Comparison of ENCODE assay signal across 1 cellular context in the genomic region with DNA sequence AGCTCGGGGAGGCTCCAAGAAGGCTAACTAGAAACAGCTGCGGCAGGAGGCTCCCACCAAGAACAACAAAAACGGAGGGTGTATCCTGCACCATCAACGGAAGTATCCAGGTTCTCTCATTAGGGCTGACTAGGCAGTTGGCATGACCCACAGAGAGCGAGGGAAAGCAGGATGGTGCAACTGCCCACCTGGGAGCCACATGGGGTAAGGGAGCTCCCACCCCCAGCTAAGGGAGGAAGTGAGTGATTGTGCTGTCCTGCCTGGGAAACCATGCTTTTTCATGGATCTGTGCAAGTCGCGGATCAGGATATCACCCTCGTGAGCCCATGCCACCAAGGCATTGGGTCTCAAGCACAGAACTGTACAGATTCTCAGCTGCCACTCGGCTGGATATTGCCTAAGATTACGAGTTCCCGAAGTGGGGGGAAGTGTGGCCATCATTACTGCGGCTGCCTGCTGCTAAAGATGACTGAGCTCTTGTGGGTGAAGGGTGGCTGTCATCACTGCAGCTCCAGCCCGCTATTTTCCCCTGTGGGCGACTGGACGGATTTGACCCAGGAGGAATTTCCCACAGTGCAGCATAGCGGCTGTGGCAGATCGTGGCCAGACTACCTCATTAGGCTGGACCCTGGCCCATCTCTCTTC.
TF ChIP-seq lines count a peak whose summit lies in the region.

No MANE protein-coding gene starts in this region.

TF ChIP-seq in GM23338, 12 proteins besides CTCF, POLR2A, EP300 and RAD21:
- TF ChIP-seq, protein P1, sequence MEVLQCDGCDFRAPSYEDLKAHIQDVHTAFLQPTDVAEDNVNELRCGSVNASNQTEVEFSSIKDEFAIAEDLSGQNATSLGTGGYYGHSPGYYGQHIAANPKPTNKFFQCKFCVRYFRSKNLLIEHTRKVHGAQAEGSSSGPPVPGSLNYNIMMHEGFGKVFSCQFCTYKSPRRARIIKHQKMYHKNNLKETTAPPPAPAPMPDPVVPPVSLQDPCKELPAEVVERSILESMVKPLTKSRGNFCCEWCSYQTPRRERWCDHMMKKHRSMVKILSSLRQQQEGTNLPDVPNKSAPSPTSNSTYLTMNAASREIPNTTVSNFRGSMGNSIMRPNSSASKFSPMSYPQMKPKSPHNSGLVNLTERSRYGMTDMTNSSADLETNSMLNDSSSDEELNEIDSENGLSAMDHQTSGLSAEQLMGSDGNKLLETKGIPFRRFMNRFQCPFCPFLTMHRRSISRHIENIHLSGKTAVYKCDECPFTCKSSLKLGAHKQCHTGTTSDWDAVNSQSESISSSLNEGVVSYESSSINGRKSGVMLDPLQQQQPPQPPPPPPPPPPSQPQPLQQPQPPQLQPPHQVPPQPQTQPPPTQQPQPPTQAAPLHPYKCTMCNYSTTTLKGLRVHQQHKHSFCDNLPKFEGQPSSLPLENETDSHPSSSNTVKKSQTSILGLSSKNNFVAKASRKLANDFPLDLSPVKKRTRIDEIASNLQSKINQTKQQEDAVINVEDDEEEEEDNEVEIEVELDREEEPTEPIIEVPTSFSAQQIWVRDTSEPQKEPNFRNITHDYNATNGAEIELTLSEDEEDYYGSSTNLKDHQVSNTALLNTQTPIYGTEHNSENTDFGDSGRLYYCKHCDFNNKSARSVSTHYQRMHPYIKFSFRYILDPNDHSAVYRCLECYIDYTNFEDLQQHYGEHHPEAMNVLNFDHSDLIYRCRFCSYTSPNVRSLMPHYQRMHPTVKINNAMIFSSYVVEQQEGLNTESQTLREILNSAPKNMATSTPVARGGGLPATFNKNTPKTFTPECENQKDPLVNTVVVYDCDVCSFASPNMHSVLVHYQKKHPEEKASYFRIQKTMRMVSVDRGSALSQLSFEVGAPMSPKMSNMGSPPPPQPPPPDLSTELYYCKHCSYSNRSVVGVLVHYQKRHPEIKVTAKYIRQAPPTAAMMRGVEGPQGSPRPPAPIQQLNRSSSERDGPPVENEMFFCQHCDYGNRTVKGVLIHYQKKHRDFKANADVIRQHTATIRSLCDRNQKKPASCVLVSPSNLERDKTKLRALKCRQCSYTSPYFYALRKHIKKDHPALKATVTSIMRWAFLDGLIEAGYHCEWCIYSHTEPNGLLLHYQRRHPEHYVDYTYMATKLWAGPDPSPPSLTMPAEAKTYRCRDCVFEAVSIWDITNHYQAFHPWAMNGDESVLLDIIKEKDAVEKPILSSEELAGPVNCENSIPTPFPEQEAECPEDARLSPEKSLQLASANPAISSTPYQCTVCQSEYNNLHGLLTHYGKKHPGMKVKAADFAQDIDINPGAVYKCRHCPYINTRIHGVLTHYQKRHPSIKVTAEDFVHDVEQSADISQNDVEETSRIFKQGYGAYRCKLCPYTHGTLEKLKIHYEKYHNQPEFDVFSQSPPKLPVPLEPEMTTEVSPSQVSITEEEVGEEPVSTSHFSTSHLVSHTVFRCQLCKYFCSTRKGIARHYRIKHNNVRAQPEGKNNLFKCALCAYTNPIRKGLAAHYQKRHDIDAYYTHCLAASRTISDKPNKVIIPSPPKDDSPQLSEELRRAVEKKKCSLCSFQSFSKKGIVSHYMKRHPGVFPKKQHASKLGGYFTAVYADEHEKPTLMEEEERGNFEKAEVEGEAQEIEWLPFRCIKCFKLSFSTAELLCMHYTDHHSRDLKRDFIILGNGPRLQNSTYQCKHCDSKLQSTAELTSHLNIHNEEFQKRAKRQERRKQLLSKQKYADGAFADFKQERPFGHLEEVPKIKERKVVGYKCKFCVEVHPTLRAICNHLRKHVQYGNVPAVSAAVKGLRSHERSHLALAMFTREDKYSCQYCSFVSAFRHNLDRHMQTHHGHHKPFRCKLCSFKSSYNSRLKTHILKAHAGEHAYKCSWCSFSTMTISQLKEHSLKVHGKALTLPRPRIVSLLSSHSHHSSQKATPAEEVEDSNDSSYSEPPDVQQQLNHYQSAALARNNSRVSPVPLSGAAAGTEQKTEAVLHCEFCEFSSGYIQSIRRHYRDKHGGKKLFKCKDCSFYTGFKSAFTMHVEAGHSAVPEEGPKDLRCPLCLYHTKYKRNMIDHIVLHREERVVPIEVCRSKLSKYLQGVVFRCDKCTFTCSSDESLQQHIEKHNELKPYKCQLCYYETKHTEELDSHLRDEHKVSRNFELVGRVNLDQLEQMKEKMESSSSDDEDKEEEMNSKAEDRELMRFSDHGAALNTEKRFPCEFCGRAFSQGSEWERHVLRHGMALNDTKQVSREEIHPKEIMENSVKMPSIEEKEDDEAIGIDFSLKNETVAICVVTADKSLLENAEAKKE (CRISPR knock-in tag; IDR thresholded peaks at IDR 0.05), result no peak
- TF ChIP-seq JUNB (IDR thresholded peaks at IDR 0.05; ENCODE audit: unreplicated experiment) (no peak), ZNF331 (CRISPR knock-in tag; IDR thresholded peaks at IDR 0.05; ENCODE audit: low read depth) (no peak), POLR2AphosphoS5 (IDR thresholded peaks at IDR 0.05; ENCODE audit: low read depth) (no peak), NANOG (IDR thresholded peaks at IDR 0.05; ENCODE audit: borderline replicate concordance) (no peak), ZNF114 (CRISPR knock-in tag; IDR thresholded peaks at IDR 0.05) (no peak), CREB1 (CRISPR knock-in tag; IDR thresholded peaks at IDR 0.05; ENCODE audit: low read depth) (no peak), EZH2 (IDR thresholded peaks at IDR 0.05; ENCODE audit: low read depth, unreplicated experiment) (no peak), EZH2phosphoT487 (IDR thresholded peaks at IDR 0.05; ENCODE audit: unreplicated experiment) (no peak), STAT1 (IDR thresholded peaks at IDR 0.05; ENCODE audit: unreplicated experiment) (no peak)
- TF ChIP-seq, protein P2, sequence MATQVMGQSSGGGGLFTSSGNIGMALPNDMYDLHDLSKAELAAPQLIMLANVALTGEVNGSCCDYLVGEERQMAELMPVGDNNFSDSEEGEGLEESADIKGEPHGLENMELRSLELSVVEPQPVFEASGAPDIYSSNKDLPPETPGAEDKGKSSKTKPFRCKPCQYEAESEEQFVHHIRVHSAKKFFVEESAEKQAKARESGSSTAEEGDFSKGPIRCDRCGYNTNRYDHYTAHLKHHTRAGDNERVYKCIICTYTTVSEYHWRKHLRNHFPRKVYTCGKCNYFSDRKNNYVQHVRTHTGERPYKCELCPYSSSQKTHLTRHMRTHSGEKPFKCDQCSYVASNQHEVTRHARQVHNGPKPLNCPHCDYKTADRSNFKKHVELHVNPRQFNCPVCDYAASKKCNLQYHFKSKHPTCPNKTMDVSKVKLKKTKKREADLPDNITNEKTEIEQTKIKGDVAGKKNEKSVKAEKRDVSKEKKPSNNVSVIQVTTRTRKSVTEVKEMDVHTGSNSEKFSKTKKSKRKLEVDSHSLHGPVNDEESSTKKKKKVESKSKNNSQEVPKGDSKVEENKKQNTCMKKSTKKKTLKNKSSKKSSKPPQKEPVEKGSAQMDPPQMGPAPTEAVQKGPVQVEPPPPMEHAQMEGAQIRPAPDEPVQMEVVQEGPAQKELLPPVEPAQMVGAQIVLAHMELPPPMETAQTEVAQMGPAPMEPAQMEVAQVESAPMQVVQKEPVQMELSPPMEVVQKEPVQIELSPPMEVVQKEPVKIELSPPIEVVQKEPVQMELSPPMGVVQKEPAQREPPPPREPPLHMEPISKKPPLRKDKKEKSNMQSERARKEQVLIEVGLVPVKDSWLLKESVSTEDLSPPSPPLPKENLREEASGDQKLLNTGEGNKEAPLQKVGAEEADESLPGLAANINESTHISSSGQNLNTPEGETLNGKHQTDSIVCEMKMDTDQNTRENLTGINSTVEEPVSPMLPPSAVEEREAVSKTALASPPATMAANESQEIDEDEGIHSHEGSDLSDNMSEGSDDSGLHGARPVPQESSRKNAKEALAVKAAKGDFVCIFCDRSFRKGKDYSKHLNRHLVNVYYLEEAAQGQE (IDR thresholded peaks at IDR 0.05; ENCODE audit: unreplicated experiment), result no peak
- TF ChIP-seq, protein P3, sequence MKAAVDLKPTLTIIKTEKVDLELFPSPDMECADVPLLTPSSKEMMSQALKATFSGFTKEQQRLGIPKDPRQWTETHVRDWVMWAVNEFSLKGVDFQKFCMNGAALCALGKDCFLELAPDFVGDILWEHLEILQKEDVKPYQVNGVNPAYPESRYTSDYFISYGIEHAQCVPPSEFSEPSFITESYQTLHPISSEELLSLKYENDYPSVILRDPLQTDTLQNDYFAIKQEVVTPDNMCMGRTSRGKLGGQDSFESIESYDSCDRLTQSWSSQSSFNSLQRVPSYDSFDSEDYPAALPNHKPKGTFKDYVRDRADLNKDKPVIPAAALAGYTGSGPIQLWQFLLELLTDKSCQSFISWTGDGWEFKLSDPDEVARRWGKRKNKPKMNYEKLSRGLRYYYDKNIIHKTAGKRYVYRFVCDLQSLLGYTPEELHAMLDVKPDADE (IDR thresholded peaks at IDR 0.05), result no peak
